Comparison of ENCODE assay signal across 31 cellular contexts in genomic region chrX:38538134-38538533, GRCh38. TPM values are rescaled to one million over a fixed set of nuclear protein-coding genes. Genes with fewer than 3 reads are reported as not detected.
"Had no signal": no experiment of that assay in that cellular context is flagged by ENCODE, and none has a peak within 500 bp of the region (broad histone marks: within the 10 kb centered on the region; RNA-seq: fewer than 3 reads in every experiment).

No MANE protein-coding gene starts in this region.

- H3K27ac Mint-ChIP-seq: activated B cell treated with CpG ODN at 0.5 μM for 24 hours; activated CD8-positive, alpha-beta T cell treated with anti-CD3 and anti-CD28 coated beads for 36 hours; activated naive CD4-positive, alpha-beta T cell treated with anti-CD3 and anti-CD28 coated beads, Interleukin-2, amount 50 U/mL, for 24 hours; activated naive CD8-positive, alpha-beta T cell treated with anti-CD3 and anti-CD28 coated beads, Interleukin-2, amount 50 U/mL, for 24 hours; activated T-helper 2 cell treated with anti-CD3 and anti-CD28 coated beads, Interferon-gamma antibody, Interleukin-2, Interleukin-4, amounts not matched to agents 10 μg/mL and 5 μg/mL and 100 μg/mL, durations not matched to agents 14 hours and 24 hours and 36 hours; immature natural killer cell; naive B cell; progenitor cell of endocrine pancreas; stimulated activated naive B cell treated with anti-CD40 and anti-IgM and Interleukin-4, amounts not matched to agents 10 μg/mL and 1 μg/mL and 100 μg/mL, for 72 hours had no signal

- DNase-seq: activated B cell treated with CpG ODN at 0.5 μM for 24 hours; activated CD4-positive, alpha-beta T cell treated with anti-CD3 and anti-CD28 coated beads, Interleukin-2, amount 50 U/mL, for 1 hour; activated CD8-positive, alpha-beta T cell treated with anti-CD3 and anti-CD28 coated beads for 36 hours; activated naive CD8-positive, alpha-beta T cell treated with anti-CD3 and anti-CD28 coated beads, Interleukin-2, amount 50 U/mL, for 24 hours; activated T-cell treated with anti-CD3 and anti-CD28 coated beads, Interleukin-2, amount 50 U/mL, for 48 hours; amygdala; dermis blood vessel endothelial cell; effector CD4-positive, alpha-beta T cell; erythroblast; foreskin fibroblast; heart left ventricle; hypothalamus; immature natural killer cell; left lung; mucosa of descending colon; naive B cell; ovary; stimulated activated CD4-positive, alpha-beta T cell treated with anti-CD3 and anti-CD28 coated beads, Interleukin-15, amount 100 ng/mL, for 24 hours; stimulated activated CD4-positive, alpha-beta T cell treated with anti-CD3 and anti-CD28 coated beads, Interleukin-2, amount 100 ng/mL, for 24 hours; stimulated activated naive B cell treated with anti-CD40 and anti-IgM and Interleukin-4, amounts not matched to agents 10 μg/mL and 1 μg/mL and 100 μg/mL, for 72 hours; stomach; T-helper 2 cell; thyroid gland; upper lobe of left lung had no signal

- H3K4me3 ChIP-seq: heart left ventricle, left lung, lung, mucosa of descending colon, ovary, stomach, thyroid gland, upper lobe of left lung, vagina had no signal

- H3K4me3 Mint-ChIP-seq: activated B cell treated with CpG ODN at 0.5 μM for 24 hours; activated CD8-positive, alpha-beta T cell treated with anti-CD3 and anti-CD28 coated beads for 36 hours; activated naive CD4-positive, alpha-beta T cell treated with anti-CD3 and anti-CD28 coated beads, Interleukin-2, amount 50 U/mL, for 24 hours; activated naive CD8-positive, alpha-beta T cell treated with anti-CD3 and anti-CD28 coated beads, Interleukin-2, amount 50 U/mL, for 24 hours; immature natural killer cell; naive B cell; stimulated activated naive B cell treated with anti-CD40 and anti-IgM and Interleukin-4, amounts not matched to agents 10 μg/mL and 1 μg/mL and 100 μg/mL, for 72 hours had no signal

- ATAC-seq: activated CD8-positive, alpha-beta T cell treated with anti-CD3 and anti-CD28 coated beads for 36 hours; activated naive CD8-positive, alpha-beta T cell treated with anti-CD3 and anti-CD28 coated beads, Interleukin-2, amount 50 U/mL, for 24 hours; heart left ventricle; left lung; mucosa of descending colon; stimulated activated naive B cell treated with anti-CD40 and anti-IgM and Interleukin-4, amounts not matched to agents 10 μg/mL and 1 μg/mL and 100 μg/mL, for 72 hours had no signal

- H3K27me3 Mint-ChIP-seq: activated B cell treated with CpG ODN at 0.5 μM for 24 hours; activated CD8-positive, alpha-beta T cell treated with anti-CD3 and anti-CD28 coated beads for 36 hours; activated naive CD4-positive, alpha-beta T cell treated with anti-CD3 and anti-CD28 coated beads, Interleukin-2, amount 50 U/mL, for 24 hours; activated naive CD8-positive, alpha-beta T cell treated with anti-CD3 and anti-CD28 coated beads, Interleukin-2, amount 50 U/mL, for 24 hours; naive B cell; progenitor cell of endocrine pancreas had no signal

- H3K36me3 Mint-ChIP-seq: activated naive CD4-positive, alpha-beta T cell treated with anti-CD3 and anti-CD28 coated beads, Interleukin-2, amount 50 U/mL, for 24 hours; immature natural killer cell; naive B cell; stimulated activated naive B cell treated with anti-CD40 and anti-IgM and Interleukin-4, amounts not matched to agents 10 μg/mL and 1 μg/mL and 100 μg/mL, for 72 hours had no signal

- H3K27me3 ChIP-seq: left lung, ovary, stomach, thyroid gland, upper lobe of left lung, vagina had no signal

- H3K36me3 ChIP-seq: heart left ventricle, left lung, ovary, stomach, thyroid gland, upper lobe of left lung, vagina had no signal

- H3K4me1 ChIP-seq: heart left ventricle, left lung, stomach, thyroid gland, upper lobe of left lung, vagina had no signal

- H3K9me3 Mint-ChIP-seq: activated B cell treated with CpG ODN at 0.5 μM for 24 hours; activated naive CD4-positive, alpha-beta T cell treated with anti-CD3 and anti-CD28 coated beads, Interleukin-2, amount 50 U/mL, for 24 hours; activated naive CD8-positive, alpha-beta T cell treated with anti-CD3 and anti-CD28 coated beads, Interleukin-2, amount 50 U/mL, for 24 hours; activated T-helper 2 cell treated with anti-CD3 and anti-CD28 coated beads, Interferon-gamma antibody, Interleukin-2, Interleukin-4, amounts not matched to agents 10 μg/mL and 5 μg/mL and 100 μg/mL, durations not matched to agents 14 hours and 24 hours and 36 hours; immature natural killer cell had no signal

- H3K9me3 ChIP-seq: left lung, mucosa of descending colon, ovary, thyroid gland, upper lobe of left lung, vagina had no signal

- FAIRE-seq: colon, endometrium had no signal

- H3K27ac ChIP-seq: heart left ventricle, left lung, ovary, stomach, thyroid gland, upper lobe of left lung, vagina had no signal

- H3K4me1 Mint-ChIP-seq: activated B cell treated with CpG ODN at 0.5 μM for 24 hours; activated naive CD4-positive, alpha-beta T cell treated with anti-CD3 and anti-CD28 coated beads, Interleukin-2, amount 50 U/mL, for 24 hours; activated naive CD8-positive, alpha-beta T cell treated with anti-CD3 and anti-CD28 coated beads, Interleukin-2, amount 50 U/mL, for 24 hours; immature natural killer cell; naive B cell; stimulated activated naive B cell treated with anti-CD40 and anti-IgM and Interleukin-4, amounts not matched to agents 10 μg/mL and 1 μg/mL and 100 μg/mL, for 72 hours had no signal

RNA-seq across cellular contexts. Expression of gene TSPAN7, which starts 23.2 kb away (rescaled TPM):
- total RNA-seq: activated B cell treated with CpG ODN at 0.5 μM for 24 hours; activated T-helper 2 cell treated with anti-CD3 and anti-CD28 coated beads, Interferon-gamma antibody, Interleukin-2, Interleukin-4, amounts not matched to agents 10 μg/mL and 5 μg/mL and 100 μg/mL, durations not matched to agents 14 hours and 24 hours and 36 hours had no signal
